In genomic region chr3:113663761-113664160, GRCh38 we compare ENCODE assay signal across 16 cellular contexts. TPM values are rescaled to one million over a fixed set of nuclear protein-coding genes. Genes with fewer than 3 reads are reported as not detected.
A peak's percentile ranks its signal among the peaks of the same experiment; 100 is the strongest.
DNase-seq lines count a peak whose midpoint lies in the region; ATAC-seq, FAIRE-seq and TF ChIP-seq lines count a peak whose summit lies in the region.
"Had no signal": no experiment of that assay in that cellular context is flagged by ENCODE, and none has a peak within 500 bp of the region (broad histone marks: within the 10 kb centered on the region; RNA-seq: fewer than 3 reads in every experiment).

No MANE protein-coding gene starts in this region.

- H3K4me1 Mint-ChIP-seq in type B pancreatic cell (ENCODE audit: unreplicated experiment) (peaks cover 41% of the 10 kb centered on the region), mesothelial cell of epicardium (no peaks in the 10 kb centered on the region)

- no peak for FAIRE-seq in pancreas (lab: Jason Lieb, UNC)
- FAIRE-seq: HTR-8/SVneo, K562 had no signal

- intact Hi-C loops in left colon (cut with DNase I, micrococcal nuclease): no loop called here
- intact Hi-C loops in pancreas (cut with DNase I): no loop called here

- peak overlapping the region in 1 of 4 donors; percentile 12 for H3K4me3 ChIP-seq in pancreas
- H3K4me3 ChIP-seq: K562 had no signal

- peak overlapping the region in 3 of 4 donors; percentile 30 to 88 (median 77) for H3K27ac ChIP-seq in pancreas

- H3K36me3 Mint-ChIP-seq in type B pancreatic cell (peaks cover 31% of the 10 kb centered on the region), mesothelial cell of epicardium (peaks cover 30% of the 10 kb centered on the region)

- H3K27me3 ChIP-seq in pancreas: no peaks in the 10 kb centered on the region
- H3K27me3 ChIP-seq: BE2C had no signal

- WGBS in pancreas, 2 donors: 5 to 9% methylated on average over 1 of the region's 1 CpG

- peaks cover 15 to 52% (median 48%) of the 10 kb centered on the region in 3 donors for H3K4me1 ChIP-seq in pancreas
- H3K4me1 ChIP-seq: BE2C had no signal

- H3K36me3 ChIP-seq in pancreas: peaks cover under 1 to 14% (median 5%) of the 10 kb centered on the region in 3 donors

- peak overlapping the region; percentile 13 for H3K4me3 Mint-ChIP-seq in type B pancreatic cell
- H3K4me3 Mint-ChIP-seq in mesothelial cell of epicardium: no peak overlapping the region
- H3K4me3 Mint-ChIP-seq: CD4-positive, alpha-beta memory T cell; H9 had no signal

- H3K27me3 Mint-ChIP-seq in type B pancreatic cell: no peaks in the 10 kb centered on the region
- no peaks in the 10 kb centered on the region for H3K27me3 Mint-ChIP-seq in mesothelial cell of epicardium (ENCODE audit: low read depth)
- H3K27me3 Mint-ChIP-seq: CD4-positive, alpha-beta memory T cell had no signal

- ATAC-seq in left colon (peak; percentile 86), pancreas (peak; percentile 36 to 70 (median 62))
- ATAC-seq: K562 had no signal

- H3K9me3 ChIP-seq in pancreas: no peaks in the 10 kb centered on the region
- H3K9me3 ChIP-seq: BE2C had no signal

- H3K27ac Mint-ChIP-seq in type B pancreatic cell (no peak overlapping the region), mesothelial cell of epicardium (no peak overlapping the region)
- H3K27ac Mint-ChIP-seq: CD4-positive, alpha-beta memory T cell had no signal

- TF ChIP-seq CTCF in pancreas (IDR thresholded peaks at IDR 0.05) (no peak), type B pancreatic cell (conservative IDR thresholded peaks at IDR 0.05) (no peak), mesothelial cell of epicardium (IDR thresholded peaks at IDR 0.05; ENCODE audit: unreplicated experiment) (no peak)

- peak; percentile 20 for DNase-seq in HuH-7 (ENCODE audit: low spot score)
- DNase-seq in left colon: no peak
- no peak for DNase-seq in pancreas
- no peak for DNase-seq in type B pancreatic cell (ENCODE audit: extremely low spot score, unreplicated experiment)
- DNase-seq in T-helper 1 cell: no peak
- no peak for DNase-seq in A172 (ENCODE audit: low spot score)
- no peak for DNase-seq in mesothelial cell of epicardium (ENCODE audit: low spot score in 2 of 2, unreplicated experiment in 2 of 2)
- DNase-seq: BE2C; CD4-positive, alpha-beta memory T cell; H9; NCI-H187; NCI-H345; NK-92 treated with Interleukin-12 subunit alpha and Interleukin-12 subunit beta, amount 100 ng/mL, for 24 hours; SHP77 had no signal

- H3K9me3 Mint-ChIP-seq in type B pancreatic cell (peaks cover 5% of the 10 kb centered on the region), mesothelial cell of epicardium (no peaks in the 10 kb centered on the region)
- H3K9me3 Mint-ChIP-seq: H9 had no signal

RNA-seq across cellular contexts. Expression of gene USF3, which starts 32.7 kb away (rescaled TPM):
- total RNA-seq in left colon (10 to 100 TPM; 25.5 to 25.6 TPM), pancreas (10 to 100 TPM in 3 of 6 donors, 1 to 10 TPM in 3; 8.2 to 12.3 (median 10.0) TPM), type B pancreatic cell (ENCODE audit: low replicate concordance) (14.1 and 20.8 TPM in 2 replicates), mesothelial cell of epicardium (16.7 to 18.3 TPM (median 17.9 TPM) in 3 replicates)
- polyA plus RNA-seq in pancreas: 1 to 10 TPM; 2.9 to 6.5 TPM
- total RNA-seq in A172 (2014; rRNA removed; shearing (Covaris generic)): 6.6 TPM in 2 replicates
